Comparison of ENCODE assay signal across 1 cellular context in the genomic region with DNA sequence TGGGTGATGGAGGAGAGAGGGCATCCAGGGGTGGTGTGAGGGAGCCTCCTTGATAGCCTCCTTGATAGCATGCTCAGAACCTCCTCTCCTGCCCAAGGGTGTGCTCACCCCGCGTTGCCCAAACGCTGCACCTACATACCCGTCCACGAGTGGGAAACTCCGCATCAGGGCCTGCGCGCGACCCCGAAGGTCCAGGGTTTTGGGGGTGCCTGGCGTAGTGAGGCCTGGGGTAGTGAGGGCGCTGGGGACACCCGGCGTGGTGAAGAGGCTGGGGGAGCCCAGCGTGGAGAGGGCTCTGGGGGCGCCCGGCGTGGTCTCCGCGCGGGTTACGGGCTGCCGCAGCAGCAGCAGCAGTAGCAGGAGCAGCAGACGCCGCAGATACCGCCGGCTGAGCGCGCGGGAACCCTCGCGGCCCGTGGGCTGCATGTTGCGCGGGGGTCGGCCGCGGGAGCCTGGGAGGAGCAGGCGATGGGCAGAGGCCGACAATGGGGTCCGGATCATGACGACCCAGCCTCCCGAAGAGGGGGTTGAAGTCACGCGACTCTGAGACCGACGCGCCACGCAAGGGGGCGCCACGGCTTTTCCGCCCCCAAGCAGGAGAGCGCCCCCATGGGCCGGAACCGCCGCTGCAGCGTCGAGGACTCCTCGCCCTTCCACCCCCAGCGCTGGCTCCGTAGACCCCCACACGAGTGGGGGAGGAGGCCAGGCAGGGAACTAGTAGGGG.
TF ChIP-seq lines count a peak whose summit lies in the region.

A gene with protein sequence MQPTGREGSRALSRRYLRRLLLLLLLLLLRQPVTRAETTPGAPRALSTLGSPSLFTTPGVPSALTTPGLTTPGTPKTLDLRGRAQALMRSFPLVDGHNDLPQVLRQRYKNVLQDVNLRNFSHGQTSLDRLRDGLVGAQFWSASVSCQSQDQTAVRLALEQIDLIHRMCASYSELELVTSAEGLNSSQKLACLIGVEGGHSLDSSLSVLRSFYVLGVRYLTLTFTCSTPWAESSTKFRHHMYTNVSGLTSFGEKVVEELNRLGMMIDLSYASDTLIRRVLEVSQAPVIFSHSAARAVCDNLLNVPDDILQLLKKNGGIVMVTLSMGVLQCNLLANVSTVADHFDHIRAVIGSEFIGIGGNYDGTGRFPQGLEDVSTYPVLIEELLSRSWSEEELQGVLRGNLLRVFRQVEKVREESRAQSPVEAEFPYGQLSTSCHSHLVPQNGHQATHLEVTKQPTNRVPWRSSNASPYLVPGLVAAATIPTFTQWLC (minus strand): TSS at position 545 of the 724 bp plus-strand sequence. CDS start 119 bp downstream, at position 426.

TF ChIP-seq in HCT116, 20 proteins besides CTCF, POLR2A, EP300 and RAD21:
- TF ChIP-seq SP1 (IDR thresholded peaks at IDR 0.05; ENCODE audit: low read depth), result no peak
